Comparison of ENCODE assay signal across 17 cellular contexts in genomic region chr13:77374786-77375185, GRCh38. TPM values are rescaled to one million over a fixed set of nuclear protein-coding genes. Genes with fewer than 3 reads are reported as not detected.
A peak's percentile ranks its signal among the peaks of the same experiment; 100 is the strongest.
DNase-seq lines count a peak whose midpoint lies in the region; ATAC-seq and TF ChIP-seq lines count a peak whose summit lies in the region.
"Had no signal": no experiment of that assay in that cellular context is flagged by ENCODE, and none has a peak within 500 bp of the region (broad histone marks: within the 10 kb centered on the region; RNA-seq: fewer than 3 reads in every experiment).

No MANE protein-coding gene starts in this region.

- H3K4me3 ChIP-seq in OCI-LY7 (ENCODE audit: low read depth, low read length, poor library complexity, severe bottlenecking) = no peak overlapping the region
- H3K4me3 ChIP-seq in thyroid gland (replicated peaks in 1 of 3) = no peak overlapping the region
- H3K4me3 ChIP-seq: SJSA1, upper lobe of left lung had no signal

- BruUV-seq in OCI-LY7 (replicated peaks; lab: Mats Ljungman, UMichigan) = no TSS peak

- peak; percentile 36 for DNase-seq in activated CD4-positive, alpha-beta memory T cell treated with anti-CD3 and anti-CD28 coated beads for 36 hours
- DNase-seq in activated CD4-positive, alpha-beta memory T cell treated with anti-CD3 and anti-CD28 coated beads, Interleukin-2, amount 10 ng/mL, durations not matched to agents 7 days and 5 days = no peak
- DNase-seq in OCI-LY7 (ENCODE audit: low spot score) (no peak), thyroid gland (no peak)
- no peak for DNase-seq in stimulated activated naive CD8-positive, alpha-beta T cell treated with anti-CD3 and anti-CD28 coated beads, Interleukin-15, amount 100 ng/mL, for 72 hours
- no peak for DNase-seq in CD4-positive, alpha-beta T cell
- DNase-seq: activated T-cell treated with anti-CD3 and anti-CD28 coated beads, Interleukin-2, amount 50 U/mL, for 1 hour; brain microvascular endothelial cell; Calu3; NCI-H1436; nephron progenitor cell; upper lobe of left lung had no signal

- peaks cover 4% of the 10 kb centered on the region for H3K4me1 Mint-ChIP-seq in activated CD4-positive, alpha-beta memory T cell treated with anti-CD3 and anti-CD28 coated beads for 36 hours (ENCODE audit: low read depth)
- H3K4me1 Mint-ChIP-seq in activated CD4-positive, alpha-beta memory T cell treated with anti-CD3 and anti-CD28 coated beads, Interleukin-2, amount 10 ng/mL, durations not matched to agents 7 days and 5 days = peaks cover 2% of the 10 kb centered on the region
- H3K4me1 Mint-ChIP-seq in stimulated activated naive CD8-positive, alpha-beta T cell treated with anti-CD3 and anti-CD28 coated beads, Interleukin-15, amount 100 ng/mL, for 72 hours = peaks cover 11% of the 10 kb centered on the region
- no peaks in the 10 kb centered on the region for H3K4me1 Mint-ChIP-seq in CD4-positive, alpha-beta T cell (ENCODE audit: low read depth)
- H3K4me1 Mint-ChIP-seq: nephron progenitor cell had no signal

- H2AFZ ChIP-seq in OCI-LY7 (ENCODE audit: low read length) = peak overlapping the region; percentile 7; the same call in 1 of the 2 replicates

- H3K36me3 ChIP-seq in OCI-LY7 (ENCODE audit: insufficient read depth, low read length) = no peaks in the 10 kb centered on the region
- H3K36me3 ChIP-seq in thyroid gland = no peaks in the 10 kb centered on the region
- H3K36me3 ChIP-seq: brain microvascular endothelial cell, SJSA1, upper lobe of left lung had no signal

- H3K4me1 ChIP-seq in OCI-LY7 (ENCODE audit: insufficient read depth, low read length, poor library complexity, severe bottlenecking) = no peaks in the 10 kb centered on the region
- H3K4me1 ChIP-seq in thyroid gland = no peaks in the 10 kb centered on the region
- H3K4me1 ChIP-seq: SJSA1, upper lobe of left lung had no signal

- H3K27ac Mint-ChIP-seq in activated CD4-positive, alpha-beta memory T cell treated with anti-CD3 and anti-CD28 coated beads for 36 hours = no peak overlapping the region
- H3K27ac Mint-ChIP-seq in activated CD4-positive, alpha-beta memory T cell treated with anti-CD3 and anti-CD28 coated beads, Interleukin-2, amount 10 ng/mL, durations not matched to agents 7 days and 5 days = no peak overlapping the region
- H3K27ac Mint-ChIP-seq in stimulated activated naive CD8-positive, alpha-beta T cell treated with anti-CD3 and anti-CD28 coated beads, Interleukin-15, amount 100 ng/mL, for 72 hours = peak overlapping the region in 1 of 2 donors; percentile 3
- H3K27ac Mint-ChIP-seq in CD4-positive, alpha-beta T cell = no peak overlapping the region
- H3K27ac Mint-ChIP-seq: nephron progenitor cell had no signal

- TF ChIP-seq CTCF in OCI-LY7 (conservative IDR thresholded peaks at IDR 0.05; ENCODE audit: low read length) = no peak
- no peak for TF ChIP-seq CTCF in thyroid gland (IDR thresholded peaks at IDR 0.05)
- no peak for TF ChIP-seq CTCF in CD4-positive, alpha-beta T cell (IDR thresholded peaks at IDR 0.05)

- H3K9me2 ChIP-seq in OCI-LY7 (ENCODE audit: insufficient read depth, low read length) = no peaks in the 10 kb centered on the region

- intact Hi-C loops in activated CD4-positive, alpha-beta memory T cell treated with anti-CD3 and anti-CD28 coated beads for 36 hours (cut with micrococcal nuclease) = loop anchor here (2.0 kb wide), 1 partner anchor 14 kb away; no protein-coding TSS in a partner anchor
- intact Hi-C loops in OCI-LY7 (cut with micrococcal nuclease; ENCODE audit: unreplicated experiment) = no loop called here
- intact Hi-C loops in thyroid gland (cut with DNase I) = no loop called here
- intact Hi-C loops in CD4-positive, alpha-beta T cell (cut with DNase I, micrococcal nuclease) = no loop called here

- H3K79me2 ChIP-seq in OCI-LY7 (ENCODE audit: insufficient read depth, low read depth, low read length) = no peaks in the 10 kb centered on the region

- H4K20me1 ChIP-seq in OCI-LY7 (ENCODE audit: insufficient read depth, low read length) = no peaks in the 10 kb centered on the region

- 70 to 77% methylated on average over 2 of the region's 2 CpGs for WGBS in thyroid gland, 2 donors

- TF ChIP-seq POLR2A in thyroid gland (IDR thresholded peaks at IDR 0.05) = no peak

- no peak overlapping the region for H3K4me3 Mint-ChIP-seq in activated CD4-positive, alpha-beta memory T cell treated with anti-CD3 and anti-CD28 coated beads for 36 hours
- H3K4me3 Mint-ChIP-seq in activated CD4-positive, alpha-beta memory T cell treated with anti-CD3 and anti-CD28 coated beads, Interleukin-2, amount 10 ng/mL, durations not matched to agents 7 days and 5 days = no peak overlapping the region
- no peak overlapping the region for H3K4me3 Mint-ChIP-seq in stimulated activated naive CD8-positive, alpha-beta T cell treated with anti-CD3 and anti-CD28 coated beads, Interleukin-15, amount 100 ng/mL, for 72 hours
- no peak overlapping the region for H3K4me3 Mint-ChIP-seq in CD4-positive, alpha-beta T cell
- H3K4me3 Mint-ChIP-seq: nephron progenitor cell had no signal

- no peak overlapping the region for H3K27ac ChIP-seq in OCI-LY7 (ENCODE audit: low read depth, low read length, poor library complexity, severe bottlenecking)
- H3K27ac ChIP-seq in thyroid gland = no peak overlapping the region
- no peak overlapping the region for H3K27ac ChIP-seq in CD4-positive, alpha-beta T cell (ENCODE audit: low read depth, low read length)
- H3K27ac ChIP-seq: brain microvascular endothelial cell, SJSA1, upper lobe of left lung, VCaP had no signal

- H3K36me3 Mint-ChIP-seq in activated CD4-positive, alpha-beta memory T cell treated with anti-CD3 and anti-CD28 coated beads for 36 hours = no peaks in the 10 kb centered on the region
- no peaks in the 10 kb centered on the region for H3K36me3 Mint-ChIP-seq in activated CD4-positive, alpha-beta memory T cell treated with anti-CD3 and anti-CD28 coated beads, Interleukin-2, amount 10 ng/mL, durations not matched to agents 7 days and 5 days (ENCODE audit: low read depth)
- no peaks in the 10 kb centered on the region for H3K36me3 Mint-ChIP-seq in CD4-positive, alpha-beta T cell (ENCODE audit: low read depth)

- H3K27me3 ChIP-seq in thyroid gland = no peaks in the 10 kb centered on the region
- H3K27me3 ChIP-seq in CD4-positive, alpha-beta T cell (ENCODE audit: control insufficient read depth, insufficient read depth, low read length) = no peaks in the 10 kb centered on the region
- H3K27me3 ChIP-seq: brain microvascular endothelial cell, upper lobe of left lung had no signal

- POLR2A ChIA-PET in activated CD4-positive, alpha-beta memory T cell treated with anti-CD3 and anti-CD28 coated beads for 36 hours (lab: Charles Lee) = no interaction called here
- POLR2A ChIA-PET in activated CD4-positive, alpha-beta memory T cell treated with anti-CD3 and anti-CD28 coated beads, Interleukin-2, amount 10 ng/mL, durations not matched to agents 7 days and 5 days (lab: Charles Lee) = no interaction called here
- POLR2A ChIA-PET in OCI-LY7 (lab: Charles Lee) = interaction anchor here (0.5 to 1.4 kb wide), 2 partner anchors 9 to 105 kb away, joined by 3 to 5 read pairs; no protein-coding TSS in a partner anchor
- POLR2A ChIA-PET in CD4-positive, alpha-beta T cell (lab: Charles Lee) = no interaction called here

- H3K9me3 ChIP-seq in OCI-LY7 (ENCODE audit: low read length) = no peaks in the 10 kb centered on the region
- no peaks in the 10 kb centered on the region for H3K9me3 ChIP-seq in thyroid gland
- H3K9me3 ChIP-seq in CD4-positive, alpha-beta T cell (ENCODE audit: control insufficient read depth, low read length) = no peaks in the 10 kb centered on the region
- H3K9me3 ChIP-seq: SJSA1, upper lobe of left lung had no signal

- no peaks in the 10 kb centered on the region for H3K27me3 Mint-ChIP-seq in activated CD4-positive, alpha-beta memory T cell treated with anti-CD3 and anti-CD28 coated beads for 36 hours
- H3K27me3 Mint-ChIP-seq in activated CD4-positive, alpha-beta memory T cell treated with anti-CD3 and anti-CD28 coated beads, Interleukin-2, amount 10 ng/mL, durations not matched to agents 7 days and 5 days = no peaks in the 10 kb centered on the region
- no peaks in the 10 kb centered on the region for H3K27me3 Mint-ChIP-seq in stimulated activated naive CD8-positive, alpha-beta T cell treated with anti-CD3 and anti-CD28 coated beads, Interleukin-15, amount 100 ng/mL, for 72 hours
- H3K27me3 Mint-ChIP-seq in CD4-positive, alpha-beta T cell = no peaks in the 10 kb centered on the region

- ATAC-seq in HG02678 (IDR thresholded peaks at IDR 0.05; ENCODE audit: unreplicated experiment) = peak; percentile 51
- peak; percentile 56 for ATAC-seq in stimulated activated naive CD8-positive, alpha-beta T cell treated with anti-CD3 and anti-CD28 coated beads, Interleukin-15, amount 100 ng/mL, for 72 hours
- no peak for ATAC-seq in CD4-positive, alpha-beta T cell (ENCODE audit: poor library complexity)
- no peak for ATAC-seq in GM19023 (IDR thresholded peaks at IDR 0.05; ENCODE audit: unreplicated experiment)
- ATAC-seq: left lobe of liver had no signal

- CTCF ChIA-PET in activated CD4-positive, alpha-beta memory T cell treated with anti-CD3 and anti-CD28 coated beads for 36 hours (lab: Charles Lee) = interaction anchor here (0.7 kb wide), 1 partner anchor 30 kb away, joined by 9 read pairs; no protein-coding TSS in a partner anchor
- CTCF ChIA-PET in activated CD4-positive, alpha-beta memory T cell treated with anti-CD3 and anti-CD28 coated beads, Interleukin-2, amount 10 ng/mL, durations not matched to agents 7 days and 5 days (lab: Charles Lee) = no interaction called here
- CTCF ChIA-PET in OCI-LY7 (lab: Charles Lee; ENCODE audit: unreplicated experiment) = no interaction called here
- CTCF ChIA-PET in CD4-positive, alpha-beta T cell (lab: Charles Lee) = no interaction called here

- H3K4me2 ChIP-seq in OCI-LY7 (ENCODE audit: low read length) = no peak overlapping the region

- no peaks in the 10 kb centered on the region for H3K9me3 Mint-ChIP-seq in activated CD4-positive, alpha-beta memory T cell treated with anti-CD3 and anti-CD28 coated beads for 36 hours
- no peaks in the 10 kb centered on the region for H3K9me3 Mint-ChIP-seq in activated CD4-positive, alpha-beta memory T cell treated with anti-CD3 and anti-CD28 coated beads, Interleukin-2, amount 10 ng/mL, durations not matched to agents 7 days and 5 days
- peaks cover 0 to 4% of the 10 kb centered on the region in 2 donors for H3K9me3 Mint-ChIP-seq in stimulated activated naive CD8-positive, alpha-beta T cell treated with anti-CD3 and anti-CD28 coated beads, Interleukin-15, amount 100 ng/mL, for 72 hours
- H3K9me3 Mint-ChIP-seq in CD4-positive, alpha-beta T cell = no peaks in the 10 kb centered on the region
- H3K9me3 Mint-ChIP-seq: nephron progenitor cell had no signal

RNA-seq across cellular contexts. Expression of gene MYCBP2, which starts 47.9 kb away (rescaled TPM):
- total RNA-seq in activated CD4-positive, alpha-beta memory T cell treated with anti-CD3 and anti-CD28 coated beads for 36 hours = 10 to 100 TPM; 67.3 to 79.4 TPM
- 100 to 1,000 TPM in 1 of 2 experiments, 10 to 100 TPM in 1; 81.9 to 105 TPM for total RNA-seq in activated CD4-positive, alpha-beta memory T cell treated with anti-CD3 and anti-CD28 coated beads, Interleukin-2, amount 10 ng/mL, durations not matched to agents 7 days and 5 days
- 121 and 148 TPM in 2 replicates for total RNA-seq in OCI-LY7 (2014; rRNA removed; shearing (Covaris generic))
- total RNA-seq in OCI-LY7 (2022) (120 and 125 TPM in 2 replicates), thyroid gland (100 to 1,000 TPM; 115 to 165 (median 131) TPM)
- total RNA-seq in CD4-positive, alpha-beta T cell = 100 to 1,000 TPM; 116 to 119 TPM

Comparison
In these comparisons a context has a peak if more than half of its experiments do, and no peak if none do; other contexts are left out.
1. ATAC-seq: peak in HG02678 (single experiment) and stimulated activated naive CD8-positive, alpha-beta T cell treated with anti-CD3 and anti-CD28 coated beads, Interleukin-15, amount 100 ng/mL, for 72 hours (single experiment); none in CD4-positive, alpha-beta T cell (single experiment) and GM19023 (single experiment).